Comparison of ENCODE assay signal across 2 cellular contexts in the genomic region with DNA sequence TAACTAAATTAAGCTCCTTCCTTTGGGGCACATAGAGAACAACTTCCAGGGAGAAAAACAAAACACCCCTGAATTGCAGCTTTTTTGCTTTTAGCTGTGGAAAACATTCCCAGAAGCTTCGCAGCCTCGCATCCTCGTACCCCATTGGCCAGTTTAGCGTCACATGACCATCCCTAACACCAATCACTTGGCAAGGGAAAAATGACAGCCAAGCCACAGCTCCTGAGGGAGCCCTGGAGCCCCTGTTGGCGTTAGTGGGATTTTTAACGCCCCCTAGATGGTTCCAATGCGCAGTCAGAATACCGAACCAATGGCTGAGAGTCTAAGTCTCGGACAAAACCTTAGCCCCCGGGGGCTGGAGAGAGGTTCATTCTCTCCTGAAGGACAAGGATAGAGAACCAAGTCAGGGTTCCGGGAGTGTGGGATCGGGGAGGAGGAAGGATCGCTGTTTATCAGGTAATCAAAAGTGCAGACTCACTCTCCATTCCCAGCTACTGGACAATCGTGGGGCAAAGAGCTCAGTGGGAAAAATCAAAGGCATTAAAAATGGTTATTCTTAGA.
TF ChIP-seq lines count a peak whose summit lies in the region.

No MANE protein-coding gene starts in this region.

TF ChIP-seq in WTC11, 78 proteins besides CTCF, POLR2A, EP300 and RAD21 (continued from another document and continues in another):
- TF ChIP-seq ZNF263 (CRISPR knock-in tag; IDR thresholded peaks at IDR 0.05; ENCODE audit: low read depth) (no peak), KAT7 (CRISPR knock-in tag; IDR thresholded peaks at IDR 0.05; ENCODE audit: borderline replicate concordance) (no peak), CBFB (CRISPR knock-in tag; IDR thresholded peaks at IDR 0.05; ENCODE audit: low read depth) (no peak), SOX15 (CRISPR knock-in tag; IDR thresholded peaks at IDR 0.05) (no peak), PRRX2 (CRISPR knock-in tag; IDR thresholded peaks at IDR 0.05) (no peak), SMAD4 (CRISPR knock-in tag; IDR thresholded peaks at IDR 0.05) (no peak), ZNF416 (CRISPR knock-in tag; IDR thresholded peaks at IDR 0.05) (no peak), ATF1 (CRISPR knock-in tag; IDR thresholded peaks at IDR 0.05) (no peak), FOXK1 (CRISPR knock-in tag; IDR thresholded peaks at IDR 0.05) (no peak)
- TF ChIP-seq, protein P1, sequence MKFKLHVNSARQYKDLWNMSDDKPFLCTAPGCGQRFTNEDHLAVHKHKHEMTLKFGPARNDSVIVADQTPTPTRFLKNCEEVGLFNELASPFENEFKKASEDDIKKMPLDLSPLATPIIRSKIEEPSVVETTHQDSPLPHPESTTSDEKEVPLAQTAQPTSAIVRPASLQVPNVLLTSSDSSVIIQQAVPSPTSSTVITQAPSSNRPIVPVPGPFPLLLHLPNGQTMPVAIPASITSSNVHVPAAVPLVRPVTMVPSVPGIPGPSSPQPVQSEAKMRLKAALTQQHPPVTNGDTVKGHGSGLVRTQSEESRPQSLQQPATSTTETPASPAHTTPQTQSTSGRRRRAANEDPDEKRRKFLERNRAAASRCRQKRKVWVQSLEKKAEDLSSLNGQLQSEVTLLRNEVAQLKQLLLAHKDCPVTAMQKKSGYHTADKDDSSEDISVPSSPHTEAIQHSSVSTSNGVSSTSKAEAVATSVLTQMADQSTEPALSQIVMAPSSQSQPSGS (CRISPR knock-in tag; IDR thresholded peaks at IDR 0.05; ENCODE audit: borderline replicate concordance, low read depth): no peak
- TF ChIP-seq, protein P2, sequence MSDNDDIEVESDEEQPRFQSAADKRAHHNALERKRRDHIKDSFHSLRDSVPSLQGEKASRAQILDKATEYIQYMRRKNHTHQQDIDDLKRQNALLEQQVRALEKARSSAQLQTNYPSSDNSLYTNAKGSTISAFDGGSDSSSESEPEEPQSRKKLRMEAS (CRISPR knock-in tag; IDR thresholded peaks at IDR 0.05): no peak
- TF ChIP-seq, protein P3, sequence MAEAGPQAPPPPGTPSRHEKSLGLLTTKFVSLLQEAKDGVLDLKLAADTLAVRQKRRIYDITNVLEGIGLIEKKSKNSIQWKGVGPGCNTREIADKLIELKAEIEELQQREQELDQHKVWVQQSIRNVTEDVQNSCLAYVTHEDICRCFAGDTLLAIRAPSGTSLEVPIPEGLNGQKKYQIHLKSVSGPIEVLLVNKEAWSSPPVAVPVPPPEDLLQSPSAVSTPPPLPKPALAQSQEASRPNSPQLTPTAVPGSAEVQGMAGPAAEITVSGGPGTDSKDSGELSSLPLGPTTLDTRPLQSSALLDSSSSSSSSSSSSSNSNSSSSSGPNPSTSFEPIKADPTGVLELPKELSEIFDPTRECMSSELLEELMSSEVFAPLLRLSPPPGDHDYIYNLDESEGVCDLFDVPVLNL (CRISPR knock-in tag; IDR thresholded peaks at IDR 0.05; ENCODE audit: borderline replicate concordance, low read depth): no peak
- TF ChIP-seq, protein P4, sequence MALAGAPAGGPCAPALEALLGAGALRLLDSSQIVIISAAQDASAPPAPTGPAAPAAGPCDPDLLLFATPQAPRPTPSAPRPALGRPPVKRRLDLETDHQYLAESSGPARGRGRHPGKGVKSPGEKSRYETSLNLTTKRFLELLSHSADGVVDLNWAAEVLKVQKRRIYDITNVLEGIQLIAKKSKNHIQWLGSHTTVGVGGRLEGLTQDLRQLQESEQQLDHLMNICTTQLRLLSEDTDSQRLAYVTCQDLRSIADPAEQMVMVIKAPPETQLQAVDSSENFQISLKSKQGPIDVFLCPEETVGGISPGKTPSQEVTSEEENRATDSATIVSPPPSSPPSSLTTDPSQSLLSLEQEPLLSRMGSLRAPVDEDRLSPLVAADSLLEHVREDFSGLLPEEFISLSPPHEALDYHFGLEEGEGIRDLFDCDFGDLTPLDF (CRISPR knock-in tag; IDR thresholded peaks at IDR 0.05): no peak
- TF ChIP-seq, protein P5, sequence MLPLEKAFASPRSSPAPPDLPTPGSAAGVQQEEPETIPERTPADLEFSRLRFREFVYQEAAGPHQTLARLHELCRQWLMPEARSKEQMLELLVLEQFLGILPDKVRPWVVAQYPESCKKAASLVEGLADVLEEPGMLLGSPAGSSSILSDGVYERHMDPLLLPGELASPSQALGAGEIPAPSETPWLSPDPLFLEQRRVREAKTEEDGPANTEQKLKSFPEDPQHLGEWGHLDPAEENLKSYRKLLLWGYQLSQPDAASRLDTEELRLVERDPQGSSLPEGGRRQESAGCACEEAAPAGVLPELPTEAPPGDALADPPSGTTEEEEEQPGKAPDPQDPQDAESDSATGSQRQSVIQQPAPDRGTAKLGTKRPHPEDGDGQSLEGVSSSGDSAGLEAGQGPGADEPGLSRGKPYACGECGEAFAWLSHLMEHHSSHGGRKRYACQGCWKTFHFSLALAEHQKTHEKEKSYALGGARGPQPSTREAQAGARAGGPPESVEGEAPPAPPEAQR (CRISPR knock-in tag; IDR thresholded peaks at IDR 0.05): no peak
- TF ChIP-seq, protein P6, sequence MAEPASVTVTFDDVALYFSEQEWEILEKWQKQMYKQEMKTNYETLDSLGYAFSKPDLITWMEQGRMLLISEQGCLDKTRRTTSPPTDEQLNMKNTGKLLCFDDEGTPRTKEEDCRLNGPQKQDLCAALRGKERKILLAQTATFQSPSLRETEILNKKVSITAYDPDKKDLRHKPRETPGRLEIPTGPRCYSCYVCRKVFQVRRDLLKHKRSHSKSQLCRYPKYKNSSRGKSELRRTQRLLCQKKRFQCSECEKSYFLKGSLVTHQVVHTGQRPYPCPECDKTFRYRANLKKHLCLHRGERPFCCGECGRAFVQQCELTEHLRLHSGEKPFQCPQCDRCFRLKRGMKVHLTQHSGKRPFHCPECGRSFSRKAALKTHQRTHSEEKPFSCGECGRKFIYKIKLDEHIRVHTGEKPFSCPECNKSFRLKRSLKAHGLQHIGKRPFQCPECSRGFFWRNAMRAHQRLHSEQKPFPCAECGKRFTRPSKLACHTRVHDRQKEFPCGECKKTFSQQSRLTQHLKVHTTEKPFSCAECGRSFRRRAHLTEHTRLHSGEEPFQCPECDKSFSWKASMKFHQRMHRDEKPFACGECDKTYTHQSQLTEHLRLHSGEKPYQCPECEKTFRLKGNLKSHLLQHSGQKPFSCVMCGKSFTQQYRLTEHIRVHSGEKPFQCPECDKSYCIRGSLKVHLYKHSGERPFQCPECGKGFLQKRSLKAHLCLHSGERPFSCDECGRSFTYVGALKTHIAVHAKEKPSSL (CRISPR knock-in tag; conservative IDR thresholded peaks at IDR 0.05): no peak

TF ChIP-seq in HepG2, 621 proteins besides CTCF, POLR2A, EP300 and RAD21 (continued from another document and continues in another):
- TF ChIP-seq, protein P7, sequence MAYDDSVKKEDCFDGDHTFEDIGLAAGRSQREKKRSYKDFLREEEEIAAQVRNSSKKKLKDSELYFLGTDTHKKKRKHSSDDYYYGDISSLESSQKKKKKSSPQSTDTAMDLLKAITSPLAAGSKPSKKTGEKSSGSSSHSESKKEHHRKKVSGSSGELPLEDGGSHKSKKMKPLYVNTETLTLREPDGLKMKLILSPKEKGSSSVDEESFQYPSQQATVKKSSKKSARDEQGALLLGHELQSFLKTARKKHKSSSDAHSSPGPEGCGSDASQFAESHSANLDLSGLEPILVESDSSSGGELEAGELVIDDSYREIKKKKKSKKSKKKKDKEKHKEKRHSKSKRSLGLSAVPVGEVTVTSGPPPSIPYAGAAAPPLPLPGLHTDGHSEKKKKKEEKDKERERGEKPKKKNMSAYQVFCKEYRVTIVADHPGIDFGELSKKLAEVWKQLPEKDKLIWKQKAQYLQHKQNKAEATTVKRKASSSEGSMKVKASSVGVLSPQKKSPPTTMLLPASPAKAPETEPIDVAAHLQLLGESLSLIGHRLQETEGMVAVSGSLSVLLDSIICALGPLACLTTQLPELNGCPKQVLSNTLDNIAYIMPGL (CRISPR knock-in tag; IDR thresholded peaks at IDR 0.05; ENCODE audit: borderline replicate concordance in 1 of 2, low read depth in 1 of 2): peak; percentile 63 to 69; a peak in 3 of 4 replicates
- TF ChIP-seq SMAD9 (CRISPR knock-in tag; IDR thresholded peaks at IDR 0.05): no peak
- no peak for TF ChIP-seq NR1H2 (CRISPR knock-in tag; IDR thresholded peaks at IDR 0.05; ENCODE audit: borderline replicate concordance, low read depth)
- TF ChIP-seq ZFP36 (IDR thresholded peaks at IDR 0.05; ENCODE audit: borderline replicate concordance, low read depth, low read length, partially characterized antibody): no peak
- 0 out of 2 replicates have a peak, but pooled peaks have one; percentile 3 for TF ChIP-seq FOXO1 (CRISPR knock-in tag; IDR thresholded peaks at IDR 0.05)
- TF ChIP-seq MYC (CRISPR knock-in tag; IDR thresholded peaks at IDR 0.05; ENCODE audit: borderline replicate concordance): no peak
- TF ChIP-seq MED8 (CRISPR knock-in tag; IDR thresholded peaks at IDR 0.05; ENCODE audit: insufficient replicate concordance): no peak
- TF ChIP-seq ZNF558 (CRISPR knock-in tag; IDR thresholded peaks at IDR 0.05; ENCODE audit: borderline replicate concordance): no peak
- 0 out of 2 replicates have a peak, but pooled peaks have one; percentile 50 for TF ChIP-seq DNMT3B (CRISPR knock-in tag; conservative IDR thresholded peaks at IDR 0.05)
- TF ChIP-seq ZFP37 (CRISPR knock-in tag; IDR thresholded peaks at IDR 0.05; ENCODE audit: borderline replicate concordance): no peak
- TF ChIP-seq, protein P8, sequence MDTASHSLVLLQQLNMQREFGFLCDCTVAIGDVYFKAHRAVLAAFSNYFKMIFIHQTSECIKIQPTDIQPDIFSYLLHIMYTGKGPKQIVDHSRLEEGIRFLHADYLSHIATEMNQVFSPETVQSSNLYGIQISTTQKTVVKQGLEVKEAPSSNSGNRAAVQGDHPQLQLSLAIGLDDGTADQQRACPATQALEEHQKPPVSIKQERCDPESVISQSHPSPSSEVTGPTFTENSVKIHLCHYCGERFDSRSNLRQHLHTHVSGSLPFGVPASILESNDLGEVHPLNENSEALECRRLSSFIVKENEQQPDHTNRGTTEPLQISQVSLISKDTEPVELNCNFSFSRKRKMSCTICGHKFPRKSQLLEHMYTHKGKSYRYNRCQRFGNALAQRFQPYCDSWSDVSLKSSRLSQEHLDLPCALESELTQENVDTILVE (CRISPR knock-in tag; IDR thresholded peaks at IDR 0.05): no peak
- TF ChIP-seq, protein P9, sequence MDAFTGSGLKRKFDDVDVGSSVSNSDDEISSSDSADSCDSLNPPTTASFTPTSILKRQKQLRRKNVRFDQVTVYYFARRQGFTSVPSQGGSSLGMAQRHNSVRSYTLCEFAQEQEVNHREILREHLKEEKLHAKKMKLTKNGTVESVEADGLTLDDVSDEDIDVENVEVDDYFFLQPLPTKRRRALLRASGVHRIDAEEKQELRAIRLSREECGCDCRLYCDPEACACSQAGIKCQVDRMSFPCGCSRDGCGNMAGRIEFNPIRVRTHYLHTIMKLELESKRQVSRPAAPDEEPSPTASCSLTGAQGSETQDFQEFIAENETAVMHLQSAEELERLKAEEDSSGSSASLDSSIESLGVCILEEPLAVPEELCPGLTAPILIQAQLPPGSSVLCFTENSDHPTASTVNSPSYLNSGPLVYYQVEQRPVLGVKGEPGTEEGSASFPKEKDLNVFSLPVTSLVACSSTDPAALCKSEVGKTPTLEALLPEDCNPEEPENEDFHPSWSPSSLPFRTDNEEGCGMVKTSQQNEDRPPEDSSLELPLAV (CRISPR knock-in tag; conservative IDR thresholded peaks at IDR 0.05; ENCODE audit: low read depth): no peak
- TF ChIP-seq POLR2AphosphoS2 (IDR thresholded peaks at IDR 0.05; ENCODE audit: low read depth, low read length): no peak
- TF ChIP-seq ZNF451 (CRISPR knock-in tag; IDR thresholded peaks at IDR 0.05): no peak
- TF ChIP-seq MTA1 (CRISPR knock-in tag; IDR thresholded peaks at IDR 0.05; ENCODE audit: borderline replicate concordance): no peak
- no peak for TF ChIP-seq KDM4B (CRISPR knock-in tag; IDR thresholded peaks at IDR 0.05)
- TF ChIP-seq, protein P10, sequence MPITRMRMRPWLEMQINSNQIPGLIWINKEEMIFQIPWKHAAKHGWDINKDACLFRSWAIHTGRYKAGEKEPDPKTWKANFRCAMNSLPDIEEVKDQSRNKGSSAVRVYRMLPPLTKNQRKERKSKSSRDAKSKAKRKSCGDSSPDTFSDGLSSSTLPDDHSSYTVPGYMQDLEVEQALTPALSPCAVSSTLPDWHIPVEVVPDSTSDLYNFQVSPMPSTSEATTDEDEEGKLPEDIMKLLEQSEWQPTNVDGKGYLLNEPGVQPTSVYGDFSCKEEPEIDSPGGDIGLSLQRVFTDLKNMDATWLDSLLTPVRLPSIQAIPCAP (CRISPR knock-in tag; IDR thresholded peaks at IDR 0.05; ENCODE audit: low read depth): no peak
- TF ChIP-seq KDM1A (CRISPR knock-in tag; IDR thresholded peaks at IDR 0.05): no peak
- peak; percentile 92 for TF ChIP-seq NFYB (CRISPR knock-in tag; IDR thresholded peaks at IDR 0.05)
- no peak for TF ChIP-seq CBFB (CRISPR knock-in tag; IDR thresholded peaks at IDR 0.05)
- TF ChIP-seq, protein P11, sequence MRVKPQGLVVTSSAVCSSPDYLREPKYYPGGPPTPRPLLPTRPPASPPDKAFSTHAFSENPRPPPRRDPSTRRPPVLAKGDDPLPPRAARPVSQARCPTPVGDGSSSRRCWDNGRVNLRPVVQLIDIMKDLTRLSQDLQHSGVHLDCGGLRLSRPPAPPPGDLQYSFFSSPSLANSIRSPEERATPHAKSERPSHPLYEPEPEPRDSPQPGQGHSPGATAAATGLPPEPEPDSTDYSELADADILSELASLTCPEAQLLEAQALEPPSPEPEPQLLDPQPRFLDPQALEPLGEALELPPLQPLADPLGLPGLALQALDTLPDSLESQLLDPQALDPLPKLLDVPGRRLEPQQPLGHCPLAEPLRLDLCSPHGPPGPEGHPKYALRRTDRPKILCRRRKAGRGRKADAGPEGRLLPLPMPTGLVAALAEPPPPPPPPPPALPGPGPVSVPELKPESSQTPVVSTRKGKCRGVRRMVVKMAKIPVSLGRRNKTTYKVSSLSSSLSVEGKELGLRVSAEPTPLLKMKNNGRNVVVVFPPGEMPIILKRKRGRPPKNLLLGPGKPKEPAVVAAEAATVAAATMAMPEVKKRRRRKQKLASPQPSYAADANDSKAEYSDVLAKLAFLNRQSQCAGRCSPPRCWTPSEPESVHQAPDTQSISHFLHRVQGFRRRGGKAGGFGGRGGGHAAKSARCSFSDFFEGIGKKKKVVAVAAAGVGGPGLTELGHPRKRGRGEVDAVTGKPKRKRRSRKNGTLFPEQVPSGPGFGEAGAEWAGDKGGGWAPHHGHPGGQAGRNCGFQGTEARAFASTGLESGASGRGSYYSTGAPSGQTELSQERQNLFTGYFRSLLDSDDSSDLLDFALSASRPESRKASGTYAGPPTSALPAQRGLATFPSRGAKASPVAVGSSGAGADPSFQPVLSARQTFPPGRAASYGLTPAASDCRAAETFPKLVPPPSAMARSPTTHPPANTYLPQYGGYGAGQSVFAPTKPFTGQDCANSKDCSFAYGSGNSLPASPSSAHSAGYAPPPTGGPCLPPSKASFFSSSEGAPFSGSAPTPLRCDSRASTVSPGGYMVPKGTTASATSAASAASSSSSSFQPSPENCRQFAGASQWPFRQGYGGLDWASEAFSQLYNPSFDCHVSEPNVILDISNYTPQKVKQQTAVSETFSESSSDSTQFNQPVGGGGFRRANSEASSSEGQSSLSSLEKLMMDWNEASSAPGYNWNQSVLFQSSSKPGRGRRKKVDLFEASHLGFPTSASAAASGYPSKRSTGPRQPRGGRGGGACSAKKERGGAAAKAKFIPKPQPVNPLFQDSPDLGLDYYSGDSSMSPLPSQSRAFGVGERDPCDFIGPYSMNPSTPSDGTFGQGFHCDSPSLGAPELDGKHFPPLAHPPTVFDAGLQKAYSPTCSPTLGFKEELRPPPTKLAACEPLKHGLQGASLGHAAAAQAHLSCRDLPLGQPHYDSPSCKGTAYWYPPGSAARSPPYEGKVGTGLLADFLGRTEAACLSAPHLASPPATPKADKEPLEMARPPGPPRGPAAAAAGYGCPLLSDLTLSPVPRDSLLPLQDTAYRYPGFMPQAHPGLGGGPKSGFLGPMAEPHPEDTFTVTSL (CRISPR knock-in tag; IDR thresholded peaks at IDR 0.05; ENCODE audit: borderline replicate concordance): no peak
- TF ChIP-seq ZEB1 (IDR thresholded peaks at IDR 0.05; ENCODE audit: insufficient replicate concordance, low read depth): no peak
- no peak for TF ChIP-seq SNRNP70 (IDR thresholded peaks at IDR 0.05; ENCODE audit: low read depth, low read length)
- 0 out of 2 replicates have a peak, but pooled peaks have one; percentile 49 for TF ChIP-seq ZNF703 (CRISPR knock-in tag; IDR thresholded peaks at IDR 0.05; ENCODE audit: borderline replicate concordance)
- no peak; the same call in 1 of the 2 replicates for TF ChIP-seq SALL1 (CRISPR knock-in tag; IDR thresholded peaks at IDR 0.05)
- TF ChIP-seq JUND (CRISPR knock-in tag; IDR thresholded peaks at IDR 0.05): 0 out of 2 replicates have a peak, but pooled peaks have one; percentile 26
